ENCODE assay signal across 1 cellular context in the genomic region with DNA sequence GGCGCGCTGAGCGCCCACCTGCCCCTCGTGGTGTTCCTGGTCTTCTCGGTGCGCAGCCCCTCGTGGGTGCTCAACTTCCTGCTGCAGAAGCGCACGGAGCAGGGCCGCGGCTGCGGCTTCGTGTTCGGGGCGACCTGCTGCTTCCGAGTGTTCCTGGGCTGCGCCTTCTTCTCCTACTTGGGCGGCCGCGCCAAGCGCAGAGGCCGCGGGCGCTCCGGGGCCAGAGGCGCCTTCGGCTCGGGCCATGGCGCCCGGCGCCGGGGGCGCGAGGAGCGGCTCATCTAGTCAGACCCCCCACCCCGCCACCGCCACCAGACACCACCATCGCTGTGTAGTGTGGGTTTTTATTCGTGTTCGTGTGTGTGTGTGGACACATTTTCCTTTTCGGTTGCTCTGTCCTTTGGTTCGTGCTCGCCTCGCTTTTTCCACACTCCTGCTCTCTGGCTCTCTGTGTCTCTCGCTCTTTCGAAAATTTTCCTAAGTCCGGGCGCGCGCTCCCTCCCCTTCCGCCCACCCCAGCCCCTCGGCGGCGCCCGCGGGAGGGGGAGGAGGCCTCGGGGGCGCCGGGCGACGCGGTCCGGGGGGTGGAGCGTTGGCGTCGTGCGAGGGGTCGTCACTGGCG.
TF ChIP-seq lines count a peak whose summit lies in the region.

No MANE protein-coding gene starts in this region.

TF ChIP-seq in HepG2, 621 proteins besides CTCF, POLR2A, EP300 and RAD21 (continued from another document and continues in another):
- TF ChIP-seq, protein P1, sequence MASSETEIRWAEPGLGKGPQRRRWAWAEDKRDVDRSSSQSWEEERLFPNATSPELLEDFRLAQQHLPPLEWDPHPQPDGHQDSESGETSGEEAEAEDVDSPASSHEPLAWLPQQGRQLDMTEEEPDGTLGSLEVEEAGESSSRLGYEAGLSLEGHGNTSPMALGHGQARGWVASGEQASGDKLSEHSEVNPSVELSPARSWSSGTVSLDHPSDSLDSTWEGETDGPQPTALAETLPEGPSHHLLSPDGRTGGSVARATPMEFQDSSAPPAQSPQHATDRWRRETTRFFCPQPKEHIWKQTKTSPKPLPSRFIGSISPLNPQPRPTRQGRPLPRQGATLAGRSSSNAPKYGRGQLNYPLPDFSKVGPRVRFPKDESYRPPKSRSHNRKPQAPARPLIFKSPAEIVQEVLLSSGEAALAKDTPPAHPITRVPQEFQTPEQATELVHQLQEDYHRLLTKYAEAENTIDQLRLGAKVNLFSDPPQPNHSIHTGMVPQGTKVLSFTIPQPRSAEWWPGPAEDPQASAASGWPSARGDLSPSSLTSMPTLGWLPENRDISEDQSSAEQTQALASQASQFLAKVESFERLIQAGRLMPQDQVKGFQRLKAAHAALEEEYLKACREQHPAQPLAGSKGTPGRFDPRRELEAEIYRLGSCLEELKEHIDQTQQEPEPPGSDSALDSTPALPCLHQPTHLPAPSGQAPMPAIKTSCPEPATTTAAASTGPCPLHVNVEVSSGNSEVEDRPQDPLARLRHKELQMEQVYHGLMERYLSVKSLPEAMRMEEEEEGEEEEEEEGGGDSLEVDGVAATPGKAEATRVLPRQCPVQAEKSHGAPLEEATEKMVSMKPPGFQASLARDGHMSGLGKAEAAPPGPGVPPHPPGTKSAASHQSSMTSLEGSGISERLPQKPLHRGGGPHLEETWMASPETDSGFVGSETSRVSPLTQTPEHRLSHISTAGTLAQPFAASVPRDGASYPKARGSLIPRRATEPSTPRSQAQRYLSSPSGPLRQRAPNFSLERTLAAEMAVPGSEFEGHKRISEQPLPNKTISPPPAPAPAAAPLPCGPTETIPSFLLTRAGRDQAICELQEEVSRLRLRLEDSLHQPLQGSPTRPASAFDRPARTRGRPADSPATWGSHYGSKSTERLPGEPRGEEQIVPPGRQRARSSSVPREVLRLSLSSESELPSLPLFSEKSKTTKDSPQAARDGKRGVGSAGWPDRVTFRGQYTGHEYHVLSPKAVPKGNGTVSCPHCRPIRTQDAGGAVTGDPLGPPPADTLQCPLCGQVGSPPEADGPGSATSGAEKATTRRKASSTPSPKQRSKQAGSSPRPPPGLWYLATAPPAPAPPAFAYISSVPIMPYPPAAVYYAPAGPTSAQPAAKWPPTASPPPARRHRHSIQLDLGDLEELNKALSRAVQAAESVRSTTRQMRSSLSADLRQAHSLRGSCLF (CRISPR knock-in tag; IDR thresholded peaks at IDR 0.05; ENCODE audit: borderline replicate concordance) = no peak
- TF ChIP-seq HCFC1 (IDR thresholded peaks at IDR 0.05; ENCODE audit: low read depth, low read length) (no peak), TRIM24 (CRISPR knock-in tag; IDR thresholded peaks at IDR 0.05) (no peak), PAX8 (CRISPR knock-in tag; IDR thresholded peaks at IDR 0.05; ENCODE audit: borderline replicate concordance) (no peak), SIN3A (IDR thresholded peaks at IDR 0.05; ENCODE audit: borderline replicate concordance, low read depth, low read length) (peak; percentile 61; the same call in 1 of the 2 replicates), KLF9 (CRISPR knock-in tag; IDR thresholded peaks at IDR 0.05; ENCODE audit: low read depth) (no peak), ZNF383 (CRISPR knock-in tag; IDR thresholded peaks at IDR 0.05; ENCODE audit: borderline replicate concordance) (no peak), TGIF2 (CRISPR knock-in tag; IDR thresholded peaks at IDR 0.05) (no peak), RFXANK (CRISPR knock-in tag; IDR thresholded peaks at IDR 0.05) (no peak), ZNF354B (CRISPR knock-in tag; IDR thresholded peaks at IDR 0.05) (peak; percentile 20; the same call in 1 of the 2 replicates), ZC3H4 (CRISPR knock-in tag; IDR thresholded peaks at IDR 0.05; ENCODE audit: borderline replicate concordance) (0 out of 2 replicates have a peak, but pooled peaks have one; percentile 3), ATRX (CRISPR knock-in tag; IDR thresholded peaks at IDR 0.05; ENCODE audit: borderline replicate concordance) (no peak), ZNF446 (CRISPR knock-in tag; IDR thresholded peaks at IDR 0.05) (peak; percentile 92), ZNF230 (CRISPR knock-in tag; IDR thresholded peaks at IDR 0.05) (peak; percentile 88), HNRNPH1 (optimal IDR thresholded peaks at IDR 0.05; ENCODE audit: low read depth, low read length) (no peak), ADNP (CRISPR knock-in tag; IDR thresholded peaks at IDR 0.05) (no peak), TOPORS (CRISPR knock-in tag; IDR thresholded peaks at IDR 0.05) (peak; percentile 77), TARDBP (CRISPR knock-in tag; IDR thresholded peaks at IDR 0.05) (0 out of 2 replicates have a peak, but pooled peaks have one; percentile 16), ZNF44 (CRISPR knock-in tag; IDR thresholded peaks at IDR 0.05) (no peak), THAP11 (CRISPR knock-in tag; IDR thresholded peaks at IDR 0.05) (peak; percentile 28; the same call in 1 of the 2 replicates), ZNF451 (CRISPR knock-in tag; IDR thresholded peaks at IDR 0.05) (peak; percentile 69; the same call in 1 of the 2 replicates), KLF15 (CRISPR knock-in tag; IDR thresholded peaks at IDR 0.05; ENCODE audit: borderline replicate concordance) (0 out of 2 replicates have a peak, but pooled peaks have one; percentile 21), ZNF775 (CRISPR knock-in tag; IDR thresholded peaks at IDR 0.05; ENCODE audit: borderline replicate concordance) (no peak), ZNF143 (CRISPR knock-in tag; IDR thresholded peaks at IDR 0.05) (no peak), ZNF138 (CRISPR knock-in tag; IDR thresholded peaks at IDR 0.05; ENCODE audit: low read depth) (peak; percentile 67; the same call in 1 of the 2 replicates), NCOA1 (CRISPR knock-in tag; IDR thresholded peaks at IDR 0.05) (no peak), ZNF768 (CRISPR knock-in tag; IDR thresholded peaks at IDR 0.05) (peak; percentile 40; the same call in 1 of the 2 replicates), KDM3A (CRISPR knock-in tag; IDR thresholded peaks at IDR 0.05; ENCODE audit: low read depth) (peak; percentile 40; the same call in 1 of the 2 replicates), ZSCAN29 (CRISPR knock-in tag; conservative IDR thresholded peaks at IDR 0.05) (0 out of 2 replicates have a peak, but pooled peaks have one; percentile 46)
- TF ChIP-seq, protein P2, sequence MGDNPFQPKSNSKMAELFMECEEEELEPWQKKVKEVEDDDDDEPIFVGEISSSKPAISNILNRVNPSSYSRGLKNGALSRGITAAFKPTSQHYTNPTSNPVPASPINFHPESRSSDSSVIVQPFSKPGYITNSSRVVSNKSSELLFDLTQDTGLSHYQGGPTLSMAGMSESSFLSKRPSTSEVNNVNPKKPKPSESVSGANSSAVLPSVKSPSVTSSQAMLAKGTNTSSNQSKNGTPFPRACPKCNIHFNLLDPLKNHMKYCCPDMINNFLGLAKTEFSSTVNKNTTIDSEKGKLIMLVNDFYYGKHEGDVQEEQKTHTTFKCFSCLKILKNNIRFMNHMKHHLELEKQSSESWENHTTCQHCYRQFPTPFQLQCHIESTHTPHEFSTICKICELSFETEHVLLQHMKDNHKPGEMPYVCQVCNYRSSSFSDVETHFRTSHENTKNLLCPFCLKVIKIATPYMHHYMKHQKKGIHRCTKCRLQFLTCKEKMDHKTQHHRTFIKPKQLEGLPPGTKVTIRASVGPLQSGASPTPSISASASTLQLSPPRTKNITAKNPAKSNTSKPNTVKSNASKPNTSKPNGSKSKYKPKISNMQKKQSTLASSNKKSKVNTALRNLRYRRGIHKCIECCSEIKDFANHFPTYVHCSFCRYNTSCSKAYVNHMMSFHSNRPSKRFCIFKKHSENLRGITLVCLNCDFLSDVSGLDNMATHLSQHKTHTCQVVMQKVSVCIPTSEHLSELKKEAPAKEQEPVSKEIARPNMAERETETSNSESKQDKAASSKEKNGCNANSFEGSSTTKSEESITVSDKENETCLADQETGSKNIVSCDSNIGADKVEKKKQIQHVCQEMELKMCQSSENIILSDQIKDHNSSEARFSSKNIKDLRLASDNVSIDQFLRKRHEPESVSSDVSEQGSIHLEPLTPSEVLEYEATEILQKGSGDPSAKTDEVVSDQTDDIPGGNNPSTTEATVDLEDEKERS (CRISPR knock-in tag; IDR thresholded peaks at IDR 0.05) = peak; percentile 47; the same call in 1 of the 2 replicates
- TF ChIP-seq, protein P3, sequence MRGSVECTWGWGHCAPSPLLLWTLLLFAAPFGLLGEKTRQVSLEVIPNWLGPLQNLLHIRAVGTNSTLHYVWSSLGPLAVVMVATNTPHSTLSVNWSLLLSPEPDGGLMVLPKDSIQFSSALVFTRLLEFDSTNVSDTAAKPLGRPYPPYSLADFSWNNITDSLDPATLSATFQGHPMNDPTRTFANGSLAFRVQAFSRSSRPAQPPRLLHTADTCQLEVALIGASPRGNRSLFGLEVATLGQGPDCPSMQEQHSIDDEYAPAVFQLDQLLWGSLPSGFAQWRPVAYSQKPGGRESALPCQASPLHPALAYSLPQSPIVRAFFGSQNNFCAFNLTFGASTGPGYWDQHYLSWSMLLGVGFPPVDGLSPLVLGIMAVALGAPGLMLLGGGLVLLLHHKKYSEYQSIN (CRISPR knock-in tag; IDR thresholded peaks at IDR 0.05; ENCODE audit: borderline replicate concordance) = no peak
- TF ChIP-seq, protein P4, sequence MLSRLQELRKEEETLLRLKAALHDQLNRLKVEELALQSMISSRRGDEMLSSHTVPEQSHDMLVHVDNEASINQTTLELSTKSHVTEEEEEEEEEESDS (CRISPR knock-in tag; IDR thresholded peaks at IDR 0.05; ENCODE audit: borderline replicate concordance) = 0 out of 2 replicates have a peak, but pooled peaks have one; percentile 58
- TF ChIP-seq, protein P5, sequence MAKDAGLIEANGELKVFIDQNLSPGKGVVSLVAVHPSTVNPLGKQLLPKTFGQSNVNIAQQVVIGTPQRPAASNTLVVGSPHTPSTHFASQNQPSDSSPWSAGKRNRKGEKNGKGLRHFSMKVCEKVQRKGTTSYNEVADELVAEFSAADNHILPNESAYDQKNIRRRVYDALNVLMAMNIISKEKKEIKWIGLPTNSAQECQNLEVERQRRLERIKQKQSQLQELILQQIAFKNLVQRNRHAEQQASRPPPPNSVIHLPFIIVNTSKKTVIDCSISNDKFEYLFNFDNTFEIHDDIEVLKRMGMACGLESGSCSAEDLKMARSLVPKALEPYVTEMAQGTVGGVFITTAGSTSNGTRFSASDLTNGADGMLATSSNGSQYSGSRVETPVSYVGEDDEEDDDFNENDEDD (CRISPR knock-in tag; IDR thresholded peaks at IDR 0.05; ENCODE audit: borderline replicate concordance) = peak; percentile 78; the same call in 1 of the 2 replicates
- TF ChIP-seq, protein P6, sequence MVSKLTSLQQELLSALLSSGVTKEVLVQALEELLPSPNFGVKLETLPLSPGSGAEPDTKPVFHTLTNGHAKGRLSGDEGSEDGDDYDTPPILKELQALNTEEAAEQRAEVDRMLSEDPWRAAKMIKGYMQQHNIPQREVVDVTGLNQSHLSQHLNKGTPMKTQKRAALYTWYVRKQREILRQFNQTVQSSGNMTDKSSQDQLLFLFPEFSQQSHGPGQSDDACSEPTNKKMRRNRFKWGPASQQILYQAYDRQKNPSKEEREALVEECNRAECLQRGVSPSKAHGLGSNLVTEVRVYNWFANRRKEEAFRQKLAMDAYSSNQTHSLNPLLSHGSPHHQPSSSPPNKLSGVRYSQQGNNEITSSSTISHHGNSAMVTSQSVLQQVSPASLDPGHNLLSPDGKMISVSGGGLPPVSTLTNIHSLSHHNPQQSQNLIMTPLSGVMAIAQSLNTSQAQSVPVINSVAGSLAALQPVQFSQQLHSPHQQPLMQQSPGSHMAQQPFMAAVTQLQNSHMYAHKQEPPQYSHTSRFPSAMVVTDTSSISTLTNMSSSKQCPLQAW (CRISPR knock-in tag; IDR thresholded peaks at IDR 0.05) = no peak
- TF ChIP-seq, protein P7, sequence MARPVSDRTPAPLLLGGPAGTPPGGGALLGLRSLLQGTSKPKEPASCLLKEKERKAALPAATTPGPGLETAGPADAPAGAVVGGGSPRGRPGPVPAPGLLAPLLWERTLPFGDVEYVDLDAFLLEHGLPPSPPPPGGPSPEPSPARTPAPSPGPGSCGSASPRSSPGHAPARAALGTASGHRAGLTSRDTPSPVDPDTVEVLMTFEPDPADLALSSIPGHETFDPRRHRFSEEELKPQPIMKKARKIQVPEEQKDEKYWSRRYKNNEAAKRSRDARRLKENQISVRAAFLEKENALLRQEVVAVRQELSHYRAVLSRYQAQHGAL (CRISPR knock-in tag; IDR thresholded peaks at IDR 0.05; ENCODE audit: not compliant biosample characterization) = no peak
- TF ChIP-seq, protein P8, sequence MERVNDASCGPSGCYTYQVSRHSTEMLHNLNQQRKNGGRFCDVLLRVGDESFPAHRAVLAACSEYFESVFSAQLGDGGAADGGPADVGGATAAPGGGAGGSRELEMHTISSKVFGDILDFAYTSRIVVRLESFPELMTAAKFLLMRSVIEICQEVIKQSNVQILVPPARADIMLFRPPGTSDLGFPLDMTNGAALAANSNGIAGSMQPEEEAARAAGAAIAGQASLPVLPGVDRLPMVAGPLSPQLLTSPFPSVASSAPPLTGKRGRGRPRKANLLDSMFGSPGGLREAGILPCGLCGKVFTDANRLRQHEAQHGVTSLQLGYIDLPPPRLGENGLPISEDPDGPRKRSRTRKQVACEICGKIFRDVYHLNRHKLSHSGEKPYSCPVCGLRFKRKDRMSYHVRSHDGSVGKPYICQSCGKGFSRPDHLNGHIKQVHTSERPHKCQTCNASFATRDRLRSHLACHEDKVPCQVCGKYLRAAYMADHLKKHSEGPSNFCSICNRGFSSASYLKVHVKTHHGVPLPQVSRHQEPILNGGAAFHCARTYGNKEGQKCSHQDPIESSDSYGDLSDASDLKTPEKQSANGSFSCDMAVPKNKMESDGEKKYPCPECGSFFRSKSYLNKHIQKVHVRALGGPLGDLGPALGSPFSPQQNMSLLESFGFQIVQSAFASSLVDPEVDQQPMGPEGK (CRISPR knock-in tag; IDR thresholded peaks at IDR 0.05) = peak; percentile 98
- TF ChIP-seq, protein P9, sequence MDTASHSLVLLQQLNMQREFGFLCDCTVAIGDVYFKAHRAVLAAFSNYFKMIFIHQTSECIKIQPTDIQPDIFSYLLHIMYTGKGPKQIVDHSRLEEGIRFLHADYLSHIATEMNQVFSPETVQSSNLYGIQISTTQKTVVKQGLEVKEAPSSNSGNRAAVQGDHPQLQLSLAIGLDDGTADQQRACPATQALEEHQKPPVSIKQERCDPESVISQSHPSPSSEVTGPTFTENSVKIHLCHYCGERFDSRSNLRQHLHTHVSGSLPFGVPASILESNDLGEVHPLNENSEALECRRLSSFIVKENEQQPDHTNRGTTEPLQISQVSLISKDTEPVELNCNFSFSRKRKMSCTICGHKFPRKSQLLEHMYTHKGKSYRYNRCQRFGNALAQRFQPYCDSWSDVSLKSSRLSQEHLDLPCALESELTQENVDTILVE (CRISPR knock-in tag; IDR thresholded peaks at IDR 0.05) = peak; percentile 66
- TF ChIP-seq, protein P10, sequence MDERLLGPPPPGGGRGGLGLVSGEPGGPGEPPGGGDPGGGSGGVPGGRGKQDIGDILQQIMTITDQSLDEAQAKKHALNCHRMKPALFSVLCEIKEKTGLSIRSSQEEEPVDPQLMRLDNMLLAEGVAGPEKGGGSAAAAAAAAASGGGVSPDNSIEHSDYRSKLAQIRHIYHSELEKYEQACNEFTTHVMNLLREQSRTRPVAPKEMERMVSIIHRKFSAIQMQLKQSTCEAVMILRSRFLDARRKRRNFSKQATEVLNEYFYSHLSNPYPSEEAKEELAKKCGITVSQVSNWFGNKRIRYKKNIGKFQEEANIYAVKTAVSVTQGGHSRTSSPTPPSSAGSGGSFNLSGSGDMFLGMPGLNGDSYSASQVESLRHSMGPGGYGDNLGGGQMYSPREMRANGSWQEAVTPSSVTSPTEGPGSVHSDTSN (CRISPR knock-in tag; IDR thresholded peaks at IDR 0.05) = no peak
- TF ChIP-seq, protein P11, sequence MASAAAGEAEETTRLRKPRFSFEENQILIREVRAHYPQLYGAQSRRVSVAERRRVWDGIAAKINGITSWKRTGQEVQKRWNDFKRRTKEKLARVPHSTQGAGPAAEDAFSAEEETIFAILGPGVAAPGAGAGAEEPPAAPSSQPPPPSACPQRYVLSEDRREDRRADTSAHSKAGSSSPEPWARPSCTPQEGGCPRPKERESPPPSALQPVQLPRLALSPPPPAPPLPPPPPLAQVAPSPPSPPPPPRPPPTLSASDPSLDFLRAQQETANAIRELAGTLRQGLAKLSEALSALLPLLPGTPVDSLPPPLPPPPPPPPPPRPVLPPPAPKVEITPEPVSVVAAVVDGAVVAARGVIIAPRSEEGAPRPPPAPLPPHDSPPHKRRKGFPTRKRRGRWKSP (CRISPR knock-in tag; IDR thresholded peaks at IDR 0.05) = no peak
